In the genomic region with DNA sequence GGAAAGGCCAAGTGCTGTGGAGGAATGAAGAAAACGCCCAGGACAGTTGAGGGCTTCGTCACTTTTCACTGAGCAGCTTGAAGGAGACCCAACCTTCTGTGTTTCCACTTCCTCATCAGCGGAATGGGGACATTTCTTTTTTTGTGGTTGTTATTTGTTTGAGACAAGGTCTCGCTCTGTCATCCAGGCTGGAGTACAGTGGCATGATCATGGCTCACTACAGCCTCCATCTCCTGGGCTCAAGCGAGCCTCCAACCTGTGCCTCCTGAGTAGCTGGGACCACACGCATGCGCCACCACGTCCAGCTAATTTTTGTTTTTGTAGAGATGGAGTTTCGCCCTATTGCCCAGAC, we compare ENCODE assay signal across 9 cellular contexts. TPM values are rescaled to one million over a fixed set of nuclear protein-coding genes. Genes with fewer than 3 reads are reported as not detected.
DNase-seq lines count a peak whose midpoint lies in the region; ATAC-seq, FAIRE-seq and TF ChIP-seq lines count a peak whose summit lies in the region.
"Had no signal": no experiment of that assay in that cellular context is flagged by ENCODE, and none has a peak within 500 bp of the region (broad histone marks: within the 10 kb centered on the region; RNA-seq: fewer than 3 reads in every experiment).

No MANE protein-coding gene starts in this region.

- no TSS peak for BruUV-seq in GM12878 (replicated peaks; lab: Mats Ljungman, UMichigan)

- CTCF ChIA-PET in GM12878 (lab: Yijun Ruan, JAX), result interaction anchor here (0.8 to 3.3 kb wide), 14 partner anchors 9 to 475 kb away, joined by 3 to 29 read pairs (median 4); a partner anchor contains a TSS

- H3K36me3 ChIP-seq in Karpas-422 (ENCODE audit: insufficient read depth, low read length) (no peaks in the 10 kb centered on the region), GM12878 (ENCODE audit: control insufficient read depth in 2 of 2, insufficient read depth in 2 of 2, low read length in 1 of 2) (no peaks in the 10 kb centered on the region; a peak in 1 of 4 replicates)

- no peaks in the 10 kb centered on the region for H3K27me3 Mint-ChIP-seq in progenitor cell of endocrine pancreas

- ATAC-seq in GM12878, result peak; percentile 50
- no peak for ATAC-seq in GM21619 (IDR thresholded peaks at IDR 0.05; ENCODE audit: unreplicated experiment)
- no peak for ATAC-seq in HG02852 (IDR thresholded peaks at IDR 0.05; ENCODE audit: unreplicated experiment)

- TF ChIP-seq CTCF in GM12878 (IDR thresholded peaks at IDR 0.05 in 2 of 3, conservative IDR thresholded peaks at IDR 0.05 in 1 of 3; ENCODE audit: control insufficient read depth in 2 of 3, extremely low read depth in 1 of 3, insufficient read depth in 1 of 3, low read depth in 3 of 3, low read length in 3 of 3) (no peak), progenitor cell of endocrine pancreas (IDR thresholded peaks at IDR 0.05; ENCODE audit: unreplicated experiment) (no peak)

- no peak for TF ChIP-seq EP300 in GM12878 (IDR thresholded peaks at IDR 0.05; ENCODE audit: borderline replicate concordance in 1 of 2, control insufficient read depth in 1 of 2, low read depth in 2 of 2, low read length in 2 of 2)

- 22% methylated on average over 9 of the region's 9 CpGs for WGBS in GM12878 (ENCODE audit: insufficient coverage, insufficient replicate concordance, low lambda C conversion rate, missing lambda C conversion rate)

- H3K79me2 ChIP-seq in Karpas-422 (ENCODE audit: low read length) (no peaks in the 10 kb centered on the region), GM12878 (ENCODE audit: control insufficient read depth, insufficient read depth, low read length) (no peaks in the 10 kb centered on the region)

- no peaks in the 10 kb centered on the region for H3K9me3 Mint-ChIP-seq in progenitor cell of endocrine pancreas (ENCODE audit: low read depth)

- H2AFZ ChIP-seq in Karpas-422 (ENCODE audit: low read length), result no peak overlapping the region
- H2AFZ ChIP-seq in GM12878 (ENCODE audit: control insufficient read depth, low read depth, low read length), result no peak overlapping the region; the same call in 1 of the 2 replicates

- TF ChIP-seq RAD21 in GM12878 (IDR thresholded peaks at IDR 0.05; ENCODE audit: insufficient read depth, low read depth, low read length), result no peak

- H3K9me3 ChIP-seq in Karpas-422 (ENCODE audit: low read length) (no peaks in the 10 kb centered on the region), GM12878 (replicated peaks; ENCODE audit: control insufficient read depth, insufficient read depth, low read length) (no peaks in the 10 kb centered on the region)

- POLR2A ChIA-PET in GM12878 (lab: Charles Lee), result interaction anchor here (0.5 to 4.8 kb wide), 16 partner anchors 9 to 820 kb away, joined by 3 to 56 read pairs (median 6); a partner anchor contains a TSS

- SMC1A ChIA-PET in GM12878 (lab: Charles Lee; ENCODE audit: uncharacterized antibody, unreplicated experiment), result interaction anchor here (0.9 to 4.2 kb wide), 21 partner anchors 9 to 87 kb away, joined by 3 to 65 read pairs (median 6); a partner anchor contains a TSS

- H3K4me1 ChIP-seq in Karpas-422 (ENCODE audit: low read length) (peaks cover 47% of the 10 kb centered on the region), GM12878 (ENCODE audit: control insufficient read depth, insufficient read depth, low read length) (peaks cover 63% of the 10 kb centered on the region)

- intact Hi-C loops in GM12878 (cut with micrococcal nuclease; ENCODE audit: unreplicated experiment), result loop anchor here (2.0 to 5.0 kb wide), 2 partner anchors 34 to 172 kb away; no protein-coding TSS in a partner anchor
- intact Hi-C loops in posterior cingulate gyrus (cut with DNase I), result no loop called here

- peak overlapping the region; percentile 92 for H3K27ac Mint-ChIP-seq in progenitor cell of endocrine pancreas

- DNase-seq in GM18507 (ENCODE audit: extremely low spot score, insufficient read length, low read depth), result no peak
- peak; percentile 64 for DNase-seq in Karpas-422
- DNase-seq in GM12878 (ENCODE audit: low read depth, low spot score), result peak; percentile 42
- DNase-seq in progenitor cell of endocrine pancreas (ENCODE audit: low spot score, unreplicated experiment), result no peak
- DNase-seq in NCI-H2196 (lab: John Stamatoyannopoulos, UW; ENCODE audit: unreplicated experiment), result no peak
- no peak for DNase-seq in posterior cingulate gyrus
- DNase-seq: NCI-H1694 had no signal

- H3K9me2 ChIP-seq in Karpas-422 (replicated peaks; ENCODE audit: insufficient read depth, low read length), result no peaks in the 10 kb centered on the region

- H3K27me3 ChIP-seq in Karpas-422 (ENCODE audit: low read length) (no peaks in the 10 kb centered on the region), GM12878 (replicated peaks in 1 of 2; ENCODE audit: control insufficient read depth in 2 of 2, insufficient read depth in 2 of 2, low read length in 1 of 2) (no peaks in the 10 kb centered on the region)

- H3K4me3 Mint-ChIP-seq in progenitor cell of endocrine pancreas (ENCODE audit: low read depth), result no peak overlapping the region

- H4K20me1 ChIP-seq in Karpas-422 (ENCODE audit: insufficient read depth, low read depth, low read length) (no peaks in the 10 kb centered on the region), GM12878 (ENCODE audit: control insufficient read depth, insufficient read depth) (no peaks in the 10 kb centered on the region)

- H3K4me2 ChIP-seq in Karpas-422 (ENCODE audit: low read depth, low read length, poor library complexity, severe bottlenecking), result peak overlapping the region; percentile 72
- peak overlapping the region; percentile 94 for H3K4me2 ChIP-seq in GM12878 (ENCODE audit: control insufficient read depth, insufficient read depth)

- H3K36me3 Mint-ChIP-seq in progenitor cell of endocrine pancreas (ENCODE audit: insufficient read depth), result no peaks in the 10 kb centered on the region

- RAD21 ChIA-PET in GM12878 (lab: Charles Lee; ENCODE audit: unreplicated experiment), result interaction anchor here (0.9 to 4.0 kb wide), 14 partner anchors 9 to 63 kb away, joined by 3 to 63 read pairs (median 7); a partner anchor contains a TSS

- in situ Hi-C loops in GM12878 (cut with MboI), result no loop called here

- H3K9ac ChIP-seq in Karpas-422 (ENCODE audit: low read length) (peak overlapping the region; percentile 66), GM12878 (ENCODE audit: control insufficient read depth, insufficient read depth, low read length) (peak overlapping the region; percentile 72)

- H3K4me3 ChIP-seq in Karpas-422 (ENCODE audit: low read length) (peak overlapping the region; percentile 37; the same call in 1 of the 2 replicates), GM12878 (peak overlapping the region; percentile 48; the same call in 1 of the 2 replicates)

- FAIRE-seq in GM18507 (lab: Jason Lieb, UNC) (peak; percentile 56), GM12878 (lab: Jason Lieb, UNC) (peak; percentile 62)

- H3K27ac ChIP-seq in Karpas-422 (ENCODE audit: low read length), result peak overlapping the region; percentile 95
- peak overlapping the region; percentile 99 for H3K27ac ChIP-seq in GM12878 (ENCODE audit: control insufficient read depth, insufficient read depth)

- peaks cover 10% of the 10 kb centered on the region for H3K4me1 Mint-ChIP-seq in progenitor cell of endocrine pancreas (ENCODE audit: low read depth)

- no peak for TF ChIP-seq POLR2A in GM12878 (IDR thresholded peaks at IDR 0.05; ENCODE audit: low read depth, low read length)

TF ChIP-seq in GM12878, 131 proteins besides CTCF, POLR2A, EP300 and RAD21 (continues in another document):
- TF ChIP-seq RUNX3 (IDR thresholded peaks at IDR 0.05; ENCODE audit: low read length), result peak; percentile 65; the same call in 1 of the 2 replicates

RNA-seq across cellular contexts. Expression of a gene that starts 28.6 kb away (rescaled TPM):
- total RNA-seq in Karpas-422 (2014; rRNA removed; shearing (Covaris generic); ENCODE audit: low replicate concordance), result 86.1 and 160 TPM in 2 replicates
- 15.2 and 15.5 TPM in 2 replicates for total RNA-seq in GM12878 (2013; cell fraction: nucleolus; rRNA removed)
- total RNA-seq in GM12878 (2014; rRNA removed) (17.2 and 17.6 TPM in 2 replicates), GM12878 (2014; rRNA removed; fragmentation: Illumina TruSeq; extraction: Trizol) (15.5 and 16.7 TPM in 2 replicates), GM12878 (2021) (30.3 and 32.2 TPM in 2 replicates), progenitor cell of endocrine pancreas (14.2 and 16.4 TPM in 2 replicates)
- polyA plus RNA-seq in GM12878 (2011; ENCODE audit: low read depth), result 12.8 TPM
- polyA plus RNA-seq in GM12878 (2011; rRNA removed) (21.7 and 32.6 TPM in 2 replicates), GM12878 (2014; fragmentation: Illumina TruSeq; extraction: Trizol) (23.1 and 24.9 TPM in 2 replicates), GM12878 (2014; fragmentation: Nextera tagmentation; extraction: Ambion mirVana) (1 to 10 TPM; 4.3 to 9.1 TPM), GM12878 (2014; rRNA removed) (23.4 and 24.2 TPM in 2 replicates), GM12878 (2016; fragmentation: Nextera tagmentation; extraction: Ambion mirVana) (1 to 10 TPM; 2.8 to 4.0 TPM)
- polyA plus RNA-seq in GM12878 (2011; cell fraction: cytosol; rRNA removed), result 29.5 and 31.4 TPM in 2 replicates
- polyA plus RNA-seq in GM12878 (2011; cell fraction: nucleus; rRNA removed), result 16.5 and 19.7 TPM in 2 replicates
- polyA plus RNA-seq in GM12878 (2012), result 16.7 and 18.2 TPM in 2 replicates
- 54.0 and 66.6 TPM in 2 replicates for polyA minus RNA-seq in GM12878 (2011; rRNA and poly(A)+ RNA removed)
- 17.2 and 18.3 TPM in 2 replicates for polyA minus RNA-seq in GM12878 (2011; cell fraction: cytosol; rRNA and poly(A)+ RNA removed)
- polyA minus RNA-seq in GM12878 (2011; cell fraction: nucleus; rRNA and poly(A)+ RNA removed), result 14.4 and 22.5 TPM in 2 replicates

RNA-seq across cellular contexts. Expression of a gene that starts 43.5 kb away (rescaled TPM):
- total RNA-seq in Karpas-422 (2014; rRNA removed; shearing (Covaris generic); ENCODE audit: low replicate concordance), result 145 and 287 TPM in 2 replicates
- total RNA-seq in GM12878 (2013; cell fraction: nucleolus; rRNA removed), result 424 and 447 TPM in 2 replicates
- total RNA-seq in GM12878 (2014; rRNA removed) (191 and 229 TPM in 2 replicates), GM12878 (2014; rRNA removed; fragmentation: Illumina TruSeq; extraction: Trizol) (284 and 290 TPM in 2 replicates), GM12878 (2021) (272 and 290 TPM in 2 replicates), progenitor cell of endocrine pancreas (115 and 116 TPM in 2 replicates)
- polyA plus RNA-seq in GM12878 (2011; ENCODE audit: low read depth), result 86.3 TPM
- polyA plus RNA-seq in GM12878 (2011; rRNA removed) (415 and 485 TPM in 2 replicates), GM12878 (2014; fragmentation: Illumina TruSeq; extraction: Trizol) (500 and 533 TPM in 2 replicates), GM12878 (2014; fragmentation: Nextera tagmentation; extraction: Ambion mirVana) (10 to 100 TPM; 52.3 to 80.3 TPM), GM12878 (2014; rRNA removed) (248 and 259 TPM in 2 replicates), GM12878 (2016; fragmentation: Nextera tagmentation; extraction: Ambion mirVana) (100 to 1,000 TPM; 347 to 359 TPM)
- polyA plus RNA-seq in GM12878 (2011; cell fraction: cytosol; rRNA removed), result 398 and 633 TPM in 2 replicates
- polyA plus RNA-seq in GM12878 (2011; cell fraction: nucleus; rRNA removed), result 263 and 302 TPM in 2 replicates
- 170 and 192 TPM in 2 replicates for polyA plus RNA-seq in GM12878 (2012)
- 119 and 142 TPM in 2 replicates for polyA minus RNA-seq in GM12878 (2011; rRNA and poly(A)+ RNA removed)
- polyA minus RNA-seq in GM12878 (2011; cell fraction: cytosol; rRNA and poly(A)+ RNA removed), result 81.6 and 83.8 TPM in 2 replicates
- 73.0 and 82.6 TPM in 2 replicates for polyA minus RNA-seq in GM12878 (2011; cell fraction: nucleus; rRNA and poly(A)+ RNA removed)

Comparison
In these comparisons a context has a peak if more than half of its experiments do, and no peak if none do; other contexts are left out.
1. DNase-seq: peak in Karpas-422 (single experiment) and GM12878 (single experiment); none in GM18507 (single experiment), progenitor cell of endocrine pancreas (single experiment), NCI-H2196 (single experiment) and posterior cingulate gyrus (0 of 10).